ENCODE assay signal across 8 cellular contexts in genomic region chr1:206204871-206205270, GRCh38. TPM values are rescaled to one million over a fixed set of nuclear protein-coding genes. Genes with fewer than 3 reads are reported as not detected.
A peak's percentile ranks its signal among the peaks of the same experiment; 100 is the strongest.
DNase-seq lines count a peak whose midpoint lies in the region; ATAC-seq and TF ChIP-seq lines count a peak whose summit lies in the region.
"Not testable (repeated sequence)": the region's sequence is repeated elsewhere in the genome, so short reads cannot be mapped to it uniquely, and the experiment has no call there.

No MANE protein-coding gene starts in this region.

- POLR2A ChIA-PET in activated B cell treated with CpG ODN at 0.5 μM for 24 hours (lab: Charles Lee) = not testable (repeated sequence)

- intact Hi-C loops in activated B cell treated with CpG ODN at 0.5 μM for 24 hours (cut with micrococcal nuclease); psoas muscle (cut with DNase I); upper lobe of right lung (cut with DNase I): not testable (repeated sequence)

- not testable (repeated sequence) for TF ChIP-seq CTCF in MM.1S (IDR thresholded peaks at IDR 0.05; ENCODE audit: low read length); activated B cell treated with CpG ODN at 0.5 μM for 24 hours (IDR thresholded peaks at IDR 0.05); fibroblast of mammary gland (conservative IDR thresholded peaks at IDR 0.05; ENCODE audit: control insufficient read depth, insufficient read depth, low read depth, low read length); liver (IDR thresholded peaks at IDR 0.05; ENCODE audit: low read depth, low read length, missing input control); psoas muscle (IDR thresholded peaks at IDR 0.05); upper lobe of right lung (IDR thresholded peaks at IDR 0.05)

- H2AFZ ChIP-seq in MM.1S (ENCODE audit: low read length) = not testable (repeated sequence)

- not testable (repeated sequence) for H3K36me3 ChIP-seq in MM.1S (replicated peaks; ENCODE audit: insufficient read depth, low read length); liver (ENCODE audit: control insufficient read depth in 4 of 4, insufficient read depth in 3 of 4, low read depth in 1 of 4, low read length in 3 of 4); psoas muscle (ENCODE audit: insufficient read depth in 1 of 2, low read depth in 1 of 2); upper lobe of right lung

- H3K27ac Mint-ChIP-seq in activated B cell treated with CpG ODN at 0.5 μM for 24 hours = not testable (repeated sequence)

- H3K4me2 ChIP-seq in MM.1S (ENCODE audit: low read depth, low read length) = peak overlapping the region; percentile 34; the same call in 1 of the 2 replicates

- not testable (repeated sequence) for H3K4me1 ChIP-seq in MM.1S (ENCODE audit: low read length); liver (ENCODE audit: control insufficient read depth in 4 of 4, insufficient read depth in 4 of 4, low read length in 3 of 4); psoas muscle; upper lobe of right lung

- H3K4me3 Mint-ChIP-seq in activated B cell treated with CpG ODN at 0.5 μM for 24 hours = peak overlapping the region; percentile 80

- H3K9me3 ChIP-seq in MM.1S (replicated peaks; ENCODE audit: insufficient read depth, low read length); liver (ENCODE audit: control insufficient read depth in 4 of 4, low read length in 3 of 4); psoas muscle; upper lobe of right lung: not testable (repeated sequence)

- H3K9me3 Mint-ChIP-seq in activated B cell treated with CpG ODN at 0.5 μM for 24 hours = not testable (repeated sequence)

- not testable (repeated sequence) for H3K79me2 ChIP-seq in MM.1S (ENCODE audit: low read length)

- H3K9me2 ChIP-seq in MM.1S (replicated peaks; ENCODE audit: insufficient read depth, low read length) = not testable (repeated sequence)

- H3K36me3 Mint-ChIP-seq in activated B cell treated with CpG ODN at 0.5 μM for 24 hours (ENCODE audit: low read depth) = not testable (repeated sequence)

- H3K9ac ChIP-seq in MM.1S (ENCODE audit: low read length) = peak overlapping the region; percentile 48; the same call in 1 of the 2 replicates
- H3K9ac ChIP-seq in liver (ENCODE audit: low read depth in 1 of 2, low read length in 2 of 2) = not testable (repeated sequence)

- DNase-seq in EL = peak; percentile 26
- not testable (repeated sequence) for DNase-seq in MM.1S, psoas muscle
- DNase-seq in activated B cell treated with CpG ODN at 0.5 μM for 24 hours = peak; percentile 25
- DNase-seq in astrocyte of the hippocampus (ENCODE audit: low read depth, low spot score) = peak; percentile 27
- DNase-seq in fibroblast of mammary gland (ENCODE audit: low read depth) = peak; percentile 1
- peak; percentile 63 for DNase-seq in upper lobe of right lung

- not testable (repeated sequence) for ATAC-seq in activated B cell treated with CpG ODN at 0.5 μM for 24 hours (ENCODE audit: low read depth); psoas muscle; upper lobe of right lung

- H3K4me3 ChIP-seq in MM.1S (ENCODE audit: low read length) (peak overlapping the region; percentile 59), fibroblast of mammary gland (ENCODE audit: control insufficient read depth, low read depth, low read length) (peak overlapping the region; percentile 25), liver (ENCODE audit: low read depth in 1 of 3, low read length in 3 of 3) (peak overlapping the region in 2 of 3 donors; percentile 20 to 50), psoas muscle (peak overlapping the region; percentile 60), upper lobe of right lung (peak overlapping the region; percentile 48)

- not testable (repeated sequence) for H3F3A ChIP-seq in MM.1S (ENCODE audit: insufficient read depth, low read length)

- H3K27me3 Mint-ChIP-seq in activated B cell treated with CpG ODN at 0.5 μM for 24 hours = not testable (repeated sequence)

- not testable (repeated sequence) for TF ChIP-seq RAD21 in liver (IDR thresholded peaks at IDR 0.05)

- not testable (repeated sequence) for H4K20me1 ChIP-seq in MM.1S (ENCODE audit: insufficient read depth, low read length)

- not testable (repeated sequence) for H3K27ac ChIP-seq in MM.1S (ENCODE audit: low read length); liver (ENCODE audit: low read depth in 1 of 2, low read length in 2 of 2); psoas muscle; upper lobe of right lung

- H3K27me3 ChIP-seq in MM.1S (replicated peaks; ENCODE audit: insufficient read depth, low read length); liver (ENCODE audit: control insufficient read depth in 4 of 4, insufficient read depth in 4 of 4, low read length in 3 of 4); psoas muscle (ENCODE audit: insufficient read depth in 3 of 3, low read length in 2 of 3); upper lobe of right lung: not testable (repeated sequence)

- not testable (repeated sequence) for H3K4me1 Mint-ChIP-seq in activated B cell treated with CpG ODN at 0.5 μM for 24 hours

- CTCF ChIA-PET in activated B cell treated with CpG ODN at 0.5 μM for 24 hours (lab: Charles Lee) = not testable (repeated sequence)

- under 1% methylated on average over 24 of the region's 25 CpGs for WGBS in liver
- WGBS in psoas muscle, 3 donors = 0 to 1% (median 0%) methylated on average over 4 to 24 of the region's 25 CpGs

RNA-seq across cellular contexts. Expression of gene SRGAP2, which starts 1.5 kb away (rescaled TPM):
- total RNA-seq in activated B cell treated with CpG ODN at 0.5 μM for 24 hours = 47.8 and 54.3 TPM in 2 replicates
- 10 to 100 TPM; 23.5 to 25.2 TPM for total RNA-seq in liver
- 1 to 10 TPM; 6.6 to 7.7 TPM for polyA plus RNA-seq in liver
- total RNA-seq in psoas muscle = 10 to 100 TPM in 1 of 4 donors, 1 to 10 TPM in 3; 8.9 to 13.8 (median 9.6) TPM
- 1 to 10 TPM; 3.1 to 3.9 (median 3.5) TPM for polyA plus RNA-seq in psoas muscle
- 77.1 TPM for total RNA-seq in upper lobe of right lung

RNA-seq across cellular contexts. Expression of gene FAM72A, which starts 2.2 kb away (rescaled TPM):
- 1.9 and 3.7 TPM in 2 replicates for total RNA-seq in activated B cell treated with CpG ODN at 0.5 μM for 24 hours
- 10 to 100 TPM in 1 of 2 donors, under 1 TPM in 1; 0.59 to 10.8 TPM for total RNA-seq in liver
- polyA plus RNA-seq in liver = under 1 TPM; 0.36 to 0.84 TPM
- total RNA-seq in psoas muscle = under 1 TPM in 3 of 4 donors, not detected in 1; 0.56 to 0.92 (median 0.91) TPM
- polyA plus RNA-seq in psoas muscle = under 1 TPM; 0.11 to 0.44 (median 0.18) TPM
- total RNA-seq in upper lobe of right lung = 4.4 TPM
